Comparison of ENCODE assay signal across 14 cellular contexts in genomic region chr22:25013634-25014033, GRCh38.
DNase-seq lines count a peak whose midpoint lies in the region; ATAC-seq and TF ChIP-seq lines count a peak whose summit lies in the region.
"Had no signal": no experiment of that assay in that cellular context is flagged by ENCODE, and none has a peak within 500 bp of the region (broad histone marks: within the 10 kb centered on the region; RNA-seq: fewer than 3 reads in every experiment).

No MANE protein-coding gene starts in this region.

- H3K4me2 ChIP-seq in osteoblast (ENCODE audit: insufficient read depth, low read length) = no peak overlapping the region

- H2AFZ ChIP-seq in osteoblast (ENCODE audit: low read length) = no peak overlapping the region

- H3K27ac ChIP-seq in HEK293 (ENCODE audit: extremely low read depth, low read depth, low read length) (no peak overlapping the region), VCaP (peak overlapping the region; percentile 73), heart right ventricle (peak overlapping the region in 8 of 10 donors; percentile 31 to 77 (median 61)), osteoblast (ENCODE audit: low read depth, low read length) (peak overlapping the region; percentile 16)

- H3K4me1 ChIP-seq in HEK293 (ENCODE audit: control insufficient read depth, insufficient read depth, low read length) (peaks cover 11% of the 10 kb centered on the region), heart right ventricle (peaks cover 0 to 74% (median 27%) of the 10 kb centered on the region in 9 donors), osteoblast (ENCODE audit: insufficient read depth, low read length) (peaks cover 6% of the 10 kb centered on the region)

- POLR2A ChIA-PET in HEK293 (lab: Yijun Ruan, JAX) = no interaction called here

- intact Hi-C loops in heart right ventricle (cut with DNase I) = no loop called here

- no peaks in the 10 kb centered on the region for H3K9me3 ChIP-seq in HEK293 (ENCODE audit: control insufficient read depth, insufficient read depth, low read depth, low read length)
- H3K9me3 ChIP-seq in heart right ventricle = no peaks in the 10 kb centered on the region
- H3K9me3 ChIP-seq in osteoblast (ENCODE audit: low read depth, low read length) = no peaks in the 10 kb centered on the region

- ATAC-seq in heart right ventricle (peak; percentile 69 to 85 (median 72)), HG03135 (IDR thresholded peaks at IDR 0.05; ENCODE audit: unreplicated experiment) (no peak)
- ATAC-seq: stimulated activated naive CD8-positive, alpha-beta T cell treated with anti-CD3 and anti-CD28 coated beads, Interleukin-15, Interleukin-2, amounts not matched to agents 100 U/mL and 50 U/mL, for 24 hours had no signal

- WGBS in heart right ventricle, 2 donors = 57 to 62% methylated on average over 2 of the region's 2 CpGs

- peak in 1 of 2 donors; percentile 55 for DNase-seq in heart right ventricle
- DNase-seq in osteoblast (ENCODE audit: insufficient read length, low spot score, missing footprints) = peak; percentile 74
- no peak for DNase-seq in NOMO-1 treated with dmso at 0.1 percent for 144 hours (lab: John Stamatoyannopoulos, UW; ENCODE audit: unreplicated experiment)
- no peak for DNase-seq in MV-4-11 (lab: John Stamatoyannopoulos, UW)
- no peak for DNase-seq in NCI-H2029 treated with DMSO at 0.1 percent for 48 hours (lab: John Stamatoyannopoulos, UW)
- DNase-seq: activated CD4-positive, alpha-beta T cell treated with anti-CD3 and anti-CD28 coated beads for 4 hours; H9; NK-92 treated with Interleukin-12 subunit alpha and Interleukin-12 subunit beta, amount 100 ng/mL, for 24 hours; stimulated activated CD4-positive, alpha-beta T cell treated with anti-CD3 and anti-CD28 coated beads, Interleukin-4, amount 100 ng/mL, for 24 hours; stimulated activated naive CD8-positive, alpha-beta T cell treated with anti-CD3 and anti-CD28 coated beads, Interleukin-15, Interleukin-2, amounts not matched to agents 100 U/mL and 50 U/mL, for 24 hours; T-helper 1 cell had no signal

- H3K4me3 ChIP-seq in HEK293 (ENCODE audit: low read depth, low read length) = no peak overlapping the region
- no peak overlapping the region for H3K4me3 ChIP-seq in heart right ventricle
- no peak overlapping the region for H3K4me3 ChIP-seq in osteoblast (ENCODE audit: insufficient read depth, low read length)

- H4K20me1 ChIP-seq in osteoblast (ENCODE audit: insufficient read depth, low read length) = peaks cover 3% of the 10 kb centered on the region

- TF ChIP-seq CTCF in HEK293 (tag by site-specific recombination; IDR thresholded peaks at IDR 0.05) (no peak), VCaP (conservative IDR thresholded peaks at IDR 0.05) (no peak), heart right ventricle (IDR thresholded peaks at IDR 0.05) (no peak), osteoblast (IDR thresholded peaks at IDR 0.05; ENCODE audit: extremely low read depth, low read depth, low read length) (no peak)

- H3K36me3 ChIP-seq in HEK293 (ENCODE audit: control insufficient read depth in 2 of 2, insufficient read depth in 1 of 2, low read length in 2 of 2) = no peaks in the 10 kb centered on the region
- H3K36me3 ChIP-seq in heart right ventricle = no peaks in the 10 kb centered on the region
- H3K36me3 ChIP-seq in osteoblast (ENCODE audit: insufficient read depth, low read length) = no peaks in the 10 kb centered on the region

- CTCF ChIA-PET in HEK293 (lab: Yijun Ruan, JAX) = interaction anchor here (0.5 to 2.4 kb wide), 10 partner anchors 9 to 246 kb away, joined by 3 to 12 read pairs (median 4); no protein-coding TSS in a partner anchor

- no peaks in the 10 kb centered on the region for H3K27me3 ChIP-seq in heart right ventricle
- H3K27me3 ChIP-seq in osteoblast (ENCODE audit: insufficient read depth, low read length) = no peaks in the 10 kb centered on the region

- H3K79me2 ChIP-seq in osteoblast (ENCODE audit: insufficient read depth, low read length) = peaks cover 6% of the 10 kb centered on the region

TF ChIP-seq in HEK293, 187 proteins besides CTCF, POLR2A, EP300 and RAD21 (continues in another document):
- TF ChIP-seq KLF1 (tag by site-specific recombination; IDR thresholded peaks at IDR 0.05) (peak; percentile 76), ZNF76 (tag by site-specific recombination; IDR thresholded peaks at IDR 0.05; ENCODE audit: borderline replicate concordance, low read depth) (no peak), ZNF510 (tag by site-specific recombination; IDR thresholded peaks at IDR 0.05; ENCODE audit: insufficient replicate concordance) (no peak), FEZF1 (tag by site-specific recombination; IDR thresholded peaks at IDR 0.05) (peak; percentile 41; the same call in 1 of the 2 replicates), ZNF398 (tag by site-specific recombination; IDR thresholded peaks at IDR 0.05) (peak; percentile 76), GLIS1 (tag by site-specific recombination; IDR thresholded peaks at IDR 0.05) (peak; percentile 87), SP7 (tag by site-specific recombination; IDR thresholded peaks at IDR 0.05) (peak; percentile 63), ZNF211 (tag by site-specific recombination; IDR thresholded peaks at IDR 0.05; ENCODE audit: low read depth) (no peak), ZNF146 (tag by site-specific recombination; IDR thresholded peaks at IDR 0.05) (no peak), PRDM6 (tag by site-specific recombination; IDR thresholded peaks at IDR 0.05) (peak; percentile 79), MYNN (tag by site-specific recombination; IDR thresholded peaks at IDR 0.05; ENCODE audit: borderline replicate concordance) (no peak), ZNF600 (tag by site-specific recombination; IDR thresholded peaks at IDR 0.05) (0 out of 2 replicates have a peak, but pooled peaks have one; percentile 15)
- TF ChIP-seq, protein P1, sequence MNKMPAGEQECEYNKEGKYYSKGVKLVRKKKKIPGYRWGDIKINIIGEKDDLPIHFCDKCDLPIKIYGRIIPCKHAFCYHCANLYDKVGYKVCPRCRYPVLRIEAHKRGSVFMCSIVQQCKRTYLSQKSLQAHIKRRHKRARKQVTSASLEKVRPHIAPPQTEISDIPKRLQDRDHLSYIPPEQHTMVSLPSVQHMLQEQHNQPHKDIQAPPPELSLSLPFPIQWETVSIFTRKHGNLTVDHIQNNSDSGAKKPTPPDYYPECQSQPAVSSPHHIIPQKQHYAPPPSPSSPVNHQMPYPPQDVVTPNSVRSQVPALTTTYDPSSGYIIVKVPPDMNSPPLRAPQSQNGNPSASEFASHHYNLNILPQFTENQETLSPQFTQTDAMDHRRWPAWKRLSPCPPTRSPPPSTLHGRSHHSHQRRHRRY (tag by site-specific recombination; IDR thresholded peaks at IDR 0.05) = no peak
- TF ChIP-seq, protein P2, sequence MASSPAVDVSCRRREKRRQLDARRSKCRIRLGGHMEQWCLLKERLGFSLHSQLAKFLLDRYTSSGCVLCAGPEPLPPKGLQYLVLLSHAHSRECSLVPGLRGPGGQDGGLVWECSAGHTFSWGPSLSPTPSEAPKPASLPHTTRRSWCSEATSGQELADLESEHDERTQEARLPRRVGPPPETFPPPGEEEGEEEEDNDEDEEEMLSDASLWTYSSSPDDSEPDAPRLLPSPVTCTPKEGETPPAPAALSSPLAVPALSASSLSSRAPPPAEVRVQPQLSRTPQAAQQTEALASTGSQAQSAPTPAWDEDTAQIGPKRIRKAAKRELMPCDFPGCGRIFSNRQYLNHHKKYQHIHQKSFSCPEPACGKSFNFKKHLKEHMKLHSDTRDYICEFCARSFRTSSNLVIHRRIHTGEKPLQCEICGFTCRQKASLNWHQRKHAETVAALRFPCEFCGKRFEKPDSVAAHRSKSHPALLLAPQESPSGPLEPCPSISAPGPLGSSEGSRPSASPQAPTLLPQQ (tag by site-specific recombination; IDR thresholded peaks at IDR 0.05) = no peak
- TF ChIP-seq, protein P3, sequence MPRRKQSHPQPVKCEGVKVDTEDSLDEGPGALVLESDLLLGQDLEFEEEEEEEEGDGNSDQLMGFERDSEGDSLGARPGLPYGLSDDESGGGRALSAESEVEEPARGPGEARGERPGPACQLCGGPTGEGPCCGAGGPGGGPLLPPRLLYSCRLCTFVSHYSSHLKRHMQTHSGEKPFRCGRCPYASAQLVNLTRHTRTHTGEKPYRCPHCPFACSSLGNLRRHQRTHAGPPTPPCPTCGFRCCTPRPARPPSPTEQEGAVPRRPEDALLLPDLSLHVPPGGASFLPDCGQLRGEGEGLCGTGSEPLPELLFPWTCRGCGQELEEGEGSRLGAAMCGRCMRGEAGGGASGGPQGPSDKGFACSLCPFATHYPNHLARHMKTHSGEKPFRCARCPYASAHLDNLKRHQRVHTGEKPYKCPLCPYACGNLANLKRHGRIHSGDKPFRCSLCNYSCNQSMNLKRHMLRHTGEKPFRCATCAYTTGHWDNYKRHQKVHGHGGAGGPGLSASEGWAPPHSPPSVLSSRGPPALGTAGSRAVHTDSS (tag by site-specific recombination; IDR thresholded peaks at IDR 0.05) = no peak
